Comparison of ENCODE assay signal across 17 cellular contexts in genomic region chr5:71589903-71590302, GRCh38. TPM values are rescaled to one million over a fixed set of nuclear protein-coding genes. Genes with fewer than 3 reads are reported as not detected.
DNase-seq lines count a peak whose midpoint lies in the region; ATAC-seq and TF ChIP-seq lines count a peak whose summit lies in the region.
"Had no signal": no experiment of that assay in that cellular context is flagged by ENCODE, and none has a peak within 500 bp of the region (broad histone marks: within the 10 kb centered on the region; RNA-seq: fewer than 3 reads in every experiment).

No MANE protein-coding gene starts in this region.

- peaks cover 66% of the 10 kb centered on the region for H3K79me2 ChIP-seq in Karpas-422 (ENCODE audit: low read length)

- no peak overlapping the region for H3K4me3 Mint-ChIP-seq in CD8-positive, alpha-beta T cell
- peak overlapping the region; percentile 96 for H3K4me3 Mint-ChIP-seq in activated T-helper 17 cell treated with anti-CD3 and anti-CD28 coated beads, Interleukin-2, amount 50 U/mL, for 72 hours

- H3K27ac ChIP-seq in 22Rv1 (peak overlapping the region; percentile 85), Karpas-422 (ENCODE audit: low read length) (no peak overlapping the region)
- no peak overlapping the region for H3K27ac ChIP-seq in CD8-positive, alpha-beta T cell (ENCODE audit: low read depth, low read length)
- no peak overlapping the region for H3K27ac ChIP-seq in effector memory CD4-positive, alpha-beta T cell (ENCODE audit: insufficient read depth, low read length, poor library complexity, severe bottlenecking)
- H3K27ac ChIP-seq: body of pancreas, left ventricle myocardium inferior, tibial nerve had no signal

- DNase-seq in CD8-positive, alpha-beta T cell, result no peak
- DNase-seq in Karpas-422, result no peak
- no peak for DNase-seq in effector memory CD4-positive, alpha-beta T cell
- DNase-seq in AG08395 (ENCODE audit: low spot score), result no peak
- DNase-seq: activated CD4-positive, alpha-beta T cell treated with anti-CD3 and anti-CD28 coated beads for 48 hours; activated effector memory CD4-positive, alpha-beta T cell treated with anti-CD3 and anti-CD28 coated beads, Interleukin-2, amount 50 U/mL, for 16 hours; body of pancreas; DMS 273 treated with DMSO at 0.1 percent for 48 hours; erythroblast; left ventricle myocardium inferior; NCI-H1417 treated with DMSO at 0.1 percent for 48 hours; posterior cingulate gyrus had no signal

- no peaks in the 10 kb centered on the region for H3K27me3 Mint-ChIP-seq in CD8-positive, alpha-beta T cell (ENCODE audit: low read depth)
- no peaks in the 10 kb centered on the region for H3K27me3 Mint-ChIP-seq in activated T-helper 17 cell treated with anti-CD3 and anti-CD28 coated beads, Interleukin-2, amount 50 U/mL, for 72 hours

- H3K9ac ChIP-seq in Karpas-422 (ENCODE audit: low read length), result no peak overlapping the region

- H2AFZ ChIP-seq in Karpas-422 (ENCODE audit: low read length), result no peak overlapping the region

- H4K20me1 ChIP-seq in Karpas-422 (ENCODE audit: insufficient read depth, low read depth, low read length), result no peaks in the 10 kb centered on the region

- H3K4me1 ChIP-seq in CD8-positive, alpha-beta T cell (ENCODE audit: insufficient read depth, low read length), result peaks cover 32% of the 10 kb centered on the region
- peaks cover 26% of the 10 kb centered on the region for H3K4me1 ChIP-seq in Karpas-422 (ENCODE audit: low read length)
- H3K4me1 ChIP-seq in effector memory CD4-positive, alpha-beta T cell (ENCODE audit: control insufficient read depth, insufficient read depth, low read length, poor library complexity, severe bottlenecking), result peaks cover 23% of the 10 kb centered on the region

- peaks cover 20% of the 10 kb centered on the region for H3K36me3 Mint-ChIP-seq in CD8-positive, alpha-beta T cell
- H3K36me3 Mint-ChIP-seq in activated T-helper 17 cell treated with anti-CD3 and anti-CD28 coated beads, Interleukin-2, amount 50 U/mL, for 72 hours (ENCODE audit: low read depth), result peaks cover 25% of the 10 kb centered on the region

- peak overlapping the region; percentile 34 for H3K27ac Mint-ChIP-seq in CD8-positive, alpha-beta T cell
- H3K27ac Mint-ChIP-seq in activated T-helper 17 cell treated with anti-CD3 and anti-CD28 coated beads, Interleukin-2, amount 50 U/mL, for 72 hours, result peak overlapping the region; percentile 58

- no peaks in the 10 kb centered on the region for H3K9me3 Mint-ChIP-seq in CD8-positive, alpha-beta T cell
- H3K9me3 Mint-ChIP-seq in activated T-helper 17 cell treated with anti-CD3 and anti-CD28 coated beads, Interleukin-2, amount 50 U/mL, for 72 hours, result no peaks in the 10 kb centered on the region

- intact Hi-C loops in CD8-positive, alpha-beta T cell (cut with DNase I, micrococcal nuclease), result loop anchor here (5.0 to 10.0 kb wide), 4 partner anchors 48 to 1975 kb away; partner anchors contain the start of genes ANKRA2 (in 1 of the 2), MRPS27 (in 1 of the 2), PTCD2 (in 1 of the 2) and UTP15 (in 1 of the 2)

- no peak for TF ChIP-seq CTCF in 22Rv1 (IDR thresholded peaks at IDR 0.05)
- TF ChIP-seq CTCF in CD8-positive, alpha-beta T cell (IDR thresholded peaks at IDR 0.05), result no peak

- no peaks in the 10 kb centered on the region for H3K36me3 ChIP-seq in CD8-positive, alpha-beta T cell (ENCODE audit: insufficient read depth, low read length)
- H3K36me3 ChIP-seq in Karpas-422 (ENCODE audit: insufficient read depth, low read length), result peaks cover 11% of the 10 kb centered on the region; the same call in 1 of the 2 replicates
- no peaks in the 10 kb centered on the region for H3K36me3 ChIP-seq in effector memory CD4-positive, alpha-beta T cell (ENCODE audit: control insufficient read depth, insufficient read depth, low read length)

- H3K9me3 ChIP-seq in CD8-positive, alpha-beta T cell (ENCODE audit: low read length), result no peaks in the 10 kb centered on the region
- no peaks in the 10 kb centered on the region for H3K9me3 ChIP-seq in Karpas-422 (ENCODE audit: low read length)
- H3K9me3 ChIP-seq in effector memory CD4-positive, alpha-beta T cell (ENCODE audit: control insufficient read depth, low read length), result no peaks in the 10 kb centered on the region
- H3K9me3 ChIP-seq: body of pancreas, left ventricle myocardium inferior, tibial nerve had no signal

- CTCF ChIA-PET in CD8-positive, alpha-beta T cell (lab: Charles Lee), result interaction anchor here (0.9 to 3.2 kb wide), 2 partner anchors 8 to 11 kb away, joined by 4 to 12 read pairs; no protein-coding TSS in a partner anchor

- H3K9me2 ChIP-seq in Karpas-422 (replicated peaks; ENCODE audit: insufficient read depth, low read length), result no peaks in the 10 kb centered on the region

- H3K27me3 ChIP-seq in CD8-positive, alpha-beta T cell (ENCODE audit: insufficient read depth, low read length), result no peaks in the 10 kb centered on the region
- H3K27me3 ChIP-seq in Karpas-422 (ENCODE audit: low read length), result no peaks in the 10 kb centered on the region
- no peaks in the 10 kb centered on the region for H3K27me3 ChIP-seq in effector memory CD4-positive, alpha-beta T cell (replicated peaks; ENCODE audit: control insufficient read depth, insufficient read depth, low read length, poor library complexity, severe bottlenecking)
- H3K27me3 ChIP-seq: body of pancreas, tibial nerve had no signal

- no peak overlapping the region for H3K4me3 ChIP-seq in CD8-positive, alpha-beta T cell (ENCODE audit: low read depth, low read length)
- no peak overlapping the region for H3K4me3 ChIP-seq in Karpas-422 (ENCODE audit: low read length)
- H3K4me3 ChIP-seq in effector memory CD4-positive, alpha-beta T cell (ENCODE audit: insufficient read depth, low read depth, low read length, poor library complexity, severe bottlenecking), result no peak overlapping the region
- H3K4me3 ChIP-seq: body of pancreas, left ventricle myocardium inferior, tibial nerve had no signal

- ATAC-seq in CD8-positive, alpha-beta T cell, result no peak
- ATAC-seq in activated T-helper 17 cell treated with anti-CD3 and anti-CD28 coated beads, Interleukin-2, amount 50 U/mL, for 72 hours (replicated peaks), result peak; percentile 8
- ATAC-seq in HG02870 (IDR thresholded peaks at IDR 0.05; ENCODE audit: unreplicated experiment) (no peak), GM21528 (IDR thresholded peaks at IDR 0.05; ENCODE audit: low FRiP score, unreplicated experiment) (no peak)
- ATAC-seq: body of pancreas had no signal

- H3K4me1 Mint-ChIP-seq in CD8-positive, alpha-beta T cell (ENCODE audit: low read depth), result peaks cover 48% of the 10 kb centered on the region
- H3K4me1 Mint-ChIP-seq in activated T-helper 17 cell treated with anti-CD3 and anti-CD28 coated beads, Interleukin-2, amount 50 U/mL, for 72 hours, result peaks cover 26% of the 10 kb centered on the region

- POLR2A ChIA-PET in CD8-positive, alpha-beta T cell (lab: Charles Lee), result no interaction called here

- peak overlapping the region; percentile 85 for H3K4me2 ChIP-seq in Karpas-422 (ENCODE audit: low read depth, low read length, poor library complexity, severe bottlenecking)

RNA-seq across cellular contexts. Expression of gene MCCC2, which starts 2.8 kb away (rescaled TPM):
- total RNA-seq in CD8-positive, alpha-beta T cell, result 10 to 100 TPM; 16.0 to 18.2 TPM
- total RNA-seq in Karpas-422 (2014; rRNA removed; shearing (Covaris generic); ENCODE audit: low replicate concordance), result 53.0 and 56.6 TPM in 2 replicates
- 10 to 100 TPM; 41.0 to 72.5 TPM for total RNA-seq in activated T-helper 17 cell treated with anti-CD3 and anti-CD28 coated beads, Interleukin-2, amount 50 U/mL, for 72 hours
